7 cellular contexts compared by ENCODE assay signal in the genomic region with DNA sequence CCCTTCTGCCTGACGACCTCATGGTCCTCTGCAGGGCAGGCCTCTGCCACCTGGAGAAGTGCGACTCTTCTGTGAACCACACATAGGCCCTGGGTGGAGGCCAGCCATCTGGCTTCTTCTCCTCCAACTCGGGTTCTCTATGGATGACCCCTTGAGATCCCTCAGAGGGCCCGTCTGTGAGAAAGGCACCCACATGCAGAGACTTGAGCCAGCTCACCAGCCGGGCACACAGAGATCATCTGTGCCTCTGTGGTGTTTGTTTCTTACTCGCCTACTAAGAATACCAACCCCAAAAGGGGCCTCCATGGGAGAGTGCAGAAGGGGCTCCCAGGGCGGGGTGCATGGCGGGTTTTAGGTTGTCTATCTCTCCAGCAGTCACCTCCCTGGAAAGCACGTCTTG.
"Had no signal": no experiment of that assay in that cellular context is flagged by ENCODE, and none has a peak within 500 bp of the region (broad histone marks: within the 10 kb centered on the region; RNA-seq: fewer than 3 reads in every experiment).

No MANE protein-coding gene starts in this region.

- H3K4me3 Mint-ChIP-seq: HFFc6 had no signal

- DNase-seq: GM23248, GOT3, H7, HFFc6, IMR-90 had no signal

- H3K4me3 ChIP-seq: GM23248, HAP-1 had no signal

- H2AFZ ChIP-seq: GM23248 had no signal

- ATAC-seq: HCT116 had no signal

- H3K36me3 ChIP-seq: HAP-1 had no signal

- H3K27ac Mint-ChIP-seq: HFFc6 had no signal

- H3K27ac ChIP-seq: GM23248 had no signal

- H3K9me3 ChIP-seq: HAP-1 had no signal
